In the genomic region with DNA sequence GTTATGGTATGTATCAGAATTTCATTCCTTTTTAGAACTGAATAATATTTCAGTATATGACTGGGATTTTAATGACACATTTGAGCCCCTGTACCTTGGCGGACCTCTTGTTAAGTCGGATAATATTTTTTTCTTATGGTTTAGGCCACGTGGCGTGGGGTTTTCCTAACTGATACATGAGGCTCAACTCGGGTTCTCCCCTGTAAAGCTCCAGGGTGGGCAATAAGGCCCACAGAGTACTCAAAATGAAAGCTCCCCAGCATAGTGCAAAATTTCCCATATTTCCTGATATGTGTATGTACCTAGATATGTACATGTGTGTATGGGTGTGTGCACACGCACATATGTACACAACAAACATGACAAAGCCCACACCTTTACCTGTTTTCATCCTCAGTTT, we compare ENCODE assay signal across 15 cellular contexts.
"Had no signal": no experiment of that assay in that cellular context is flagged by ENCODE, and none has a peak within 500 bp of the region (broad histone marks: within the 10 kb centered on the region; RNA-seq: fewer than 3 reads in every experiment).

No MANE protein-coding gene starts in this region.

- H3K4me1 ChIP-seq: parathyroid adenoma, tibial artery, vagina had no signal

- DNase-seq: activated CD4-positive, alpha-beta T cell treated with anti-CD3 and anti-CD28 coated beads, Interleukin-2, amount 10 ng/mL, durations not matched to agents 24 days and 14 days; activated effector memory CD4-positive, alpha-beta T cell treated with Interleukin-2 at 50 U/mL for 16 hours; activated T-cell treated with anti-CD3 and anti-CD28 coated beads, Interleukin-2, amount 50 U/mL, for 24 hours; anterior cingulate cortex; cerebellar nuclear complex; dermis blood vessel endothelial cell; retina; stimulated activated CD4-positive, alpha-beta T cell treated with anti-CD3 and anti-CD28 coated beads, Interleukin-4, amount 100 ng/mL, for 24 hours; tibial artery had no signal

- H3K27me3 ChIP-seq: hepatocyte, tibial artery, vagina had no signal

- H3K4me1 Mint-ChIP-seq: activated CD4-positive, alpha-beta T cell treated with anti-CD3 and anti-CD28 coated beads, Interleukin-2, amount 10 ng/mL, durations not matched to agents 24 days and 14 days; mesothelial cell of epicardium had no signal

- H3K9me3 Mint-ChIP-seq: activated CD4-positive, alpha-beta T cell treated with anti-CD3 and anti-CD28 coated beads, Interleukin-2, amount 10 ng/mL, durations not matched to agents 24 days and 14 days; activated T-cell treated with anti-CD3 and anti-CD28 coated beads, Interleukin-2, amount 50 U/mL, for 24 hours had no signal

- H3K4me3 ChIP-seq: hepatocyte, tibial artery, vagina had no signal

- H3K27ac Mint-ChIP-seq: activated CD4-positive, alpha-beta T cell treated with anti-CD3 and anti-CD28 coated beads, Interleukin-2, amount 10 ng/mL, durations not matched to agents 24 days and 14 days; activated naive CD8-positive, alpha-beta T cell; activated T-cell treated with anti-CD3 and anti-CD28 coated beads, Interleukin-2, amount 50 U/mL, for 24 hours; mesothelial cell of epicardium; WTC11 had no signal

- H3K27ac ChIP-seq: hepatocyte, parathyroid adenoma, tibial artery, vagina had no signal

- ATAC-seq: WTC11 had no signal

- H3K4me3 Mint-ChIP-seq: activated CD4-positive, alpha-beta T cell treated with anti-CD3 and anti-CD28 coated beads, Interleukin-2, amount 10 ng/mL, durations not matched to agents 24 days and 14 days; activated naive CD8-positive, alpha-beta T cell; activated T-cell treated with anti-CD3 and anti-CD28 coated beads, Interleukin-2, amount 50 U/mL, for 24 hours; mesothelial cell of epicardium; WTC11 had no signal
